ENCODE assay signal across 12 cellular contexts in genomic region chr17:17713839-17714238, GRCh38. TPM values are rescaled to one million over a fixed set of nuclear protein-coding genes. Genes with fewer than 3 reads are reported as not detected.
DNase-seq lines count a peak whose midpoint lies in the region; ATAC-seq, FAIRE-seq and TF ChIP-seq lines count a peak whose summit lies in the region.
"Had no signal": no experiment of that assay in that cellular context is flagged by ENCODE, and none has a peak within 500 bp of the region (broad histone marks: within the 10 kb centered on the region; RNA-seq: fewer than 3 reads in every experiment).

No MANE protein-coding gene starts in this region.

- intact Hi-C loops in GM12878 (cut with micrococcal nuclease; ENCODE audit: unreplicated experiment), result no loop called here

- H2AFZ ChIP-seq in GM12878 (ENCODE audit: control insufficient read depth, low read depth, low read length), result no peak overlapping the region

- H3K9ac ChIP-seq in GM12878 (ENCODE audit: control insufficient read depth, insufficient read depth, low read length) (peak overlapping the region; percentile 44; the same call in 1 of the 2 replicates), skeletal muscle satellite cell (ENCODE audit: low read depth, low read length) (peak overlapping the region; percentile 61)

- H3K27me3 ChIP-seq in GM12878 (replicated peaks in 1 of 2; ENCODE audit: control insufficient read depth in 2 of 2, insufficient read depth in 2 of 2, low read length in 1 of 2) (no peaks in the 10 kb centered on the region), skeletal muscle satellite cell (ENCODE audit: control insufficient read depth, insufficient read depth, low read length) (no peaks in the 10 kb centered on the region)
- H3K27me3 ChIP-seq: right lobe of liver had no signal

- RAD21 ChIA-PET in GM12878 (lab: Charles Lee; ENCODE audit: unreplicated experiment), result interaction anchor here (1.2 kb wide), 1 partner anchor 23 kb away, joined by 3 read pairs; no protein-coding TSS in a partner anchor

- peaks cover 23% of the 10 kb centered on the region for H3K79me2 ChIP-seq in GM12878 (ENCODE audit: control insufficient read depth, insufficient read depth, low read length)

- DNase-seq in G401 (ENCODE audit: low spot score), result peak; percentile 70
- no peak for DNase-seq in GM12878 (ENCODE audit: low read depth, low spot score)
- peak; percentile 78 for DNase-seq in hepatic stellate cell (ENCODE audit: low spot score)
- no peak for DNase-seq in medulla oblongata (ENCODE audit: extremely low spot score)
- DNase-seq in NCI-H146 (lab: John Stamatoyannopoulos, UW), result no peak
- DNase-seq in NCI-H748 treated with DMSO at 0.1 percent for 48 hours (lab: John Stamatoyannopoulos, UW), result no peak
- DNase-seq in activated CD8-positive, alpha-beta memory T cell treated with anti-CD3 and anti-CD28 coated beads, Interleukin-2, amount 50 U/mL, for 48 hours, result no peak
- DNase-seq: activated B cell treated with CpG ODN at 0.5 μM for 24 hours, NCI-H1694 treated with DMSO at 0.1 percent for 48 hours had no signal

- H3K4me1 ChIP-seq in GM12878 (ENCODE audit: control insufficient read depth, insufficient read depth, low read length), result peaks cover 40% of the 10 kb centered on the region
- peaks cover 50% of the 10 kb centered on the region for H3K4me1 ChIP-seq in skeletal muscle satellite cell (ENCODE audit: control insufficient read depth, insufficient read depth, low read length)

- CTCF ChIA-PET in GM12878 (lab: Yijun Ruan, JAX), result interaction anchor here (0.5 to 1.7 kb wide), 4 partner anchors 8 to 170 kb away, joined by 3 to 4 read pairs (median 3); no protein-coding TSS in a partner anchor

- no peak for TF ChIP-seq RAD21 in GM12878 (IDR thresholded peaks at IDR 0.05; ENCODE audit: insufficient read depth, low read depth, low read length)

- in situ Hi-C loops in G401 (cut with HindIII; ENCODE audit: low sequenced_read_pairs), result no loop called here
- in situ Hi-C loops in GM12878 (cut with MboI), result no loop called here

- no peak for TF ChIP-seq EP300 in GM12878 (IDR thresholded peaks at IDR 0.05; ENCODE audit: borderline replicate concordance in 1 of 2, control insufficient read depth in 1 of 2, low read depth in 2 of 2, low read length in 2 of 2)

- no peaks in the 10 kb centered on the region; the same call in 1 of the 2 replicates for H4K20me1 ChIP-seq in GM12878 (ENCODE audit: control insufficient read depth, insufficient read depth)

- peak; percentile 33 for ATAC-seq in GM12878

- H3K4me2 ChIP-seq in GM12878 (ENCODE audit: control insufficient read depth, insufficient read depth) (0 out of 2 replicates have a peak overlapping the region, but pooled peaks have one; percentile 19), skeletal muscle satellite cell (ENCODE audit: low read length) (peak overlapping the region; percentile 80)

- WGBS in GM12878 (ENCODE audit: insufficient coverage, insufficient replicate concordance, low lambda C conversion rate, missing lambda C conversion rate), result 47% methylated on average over 7 of the region's 7 CpGs

- TF ChIP-seq POLR2A in GM12878 (IDR thresholded peaks at IDR 0.05; ENCODE audit: low read depth, low read length), result 0 out of 2 replicates have a peak, but pooled peaks have one; percentile 10

- H3K27ac ChIP-seq in GM12878 (ENCODE audit: control insufficient read depth, insufficient read depth), result peak overlapping the region; percentile 48; the same call in 1 of the 2 replicates
- H3K27ac ChIP-seq: right lobe of liver had no signal

- H3K9me3 ChIP-seq in GM12878 (replicated peaks; ENCODE audit: control insufficient read depth, insufficient read depth, low read length), result no peaks in the 10 kb centered on the region
- no peaks in the 10 kb centered on the region for H3K9me3 ChIP-seq in skeletal muscle satellite cell (replicated peaks; ENCODE audit: low read length)
- H3K9me3 ChIP-seq: right lobe of liver had no signal

- H3K36me3 ChIP-seq in GM12878 (ENCODE audit: control insufficient read depth in 2 of 2, insufficient read depth in 2 of 2, low read length in 1 of 2) (peaks cover 0 to 3% of the 10 kb centered on the region in 2 experiments; a peak in 3 of 4 replicates), skeletal muscle satellite cell (ENCODE audit: insufficient read depth, low read length) (no peaks in the 10 kb centered on the region)
- H3K36me3 ChIP-seq: right lobe of liver had no signal

- no TSS peak for BruUV-seq in GM12878 (replicated peaks; lab: Mats Ljungman, UMichigan)

- H3K4me3 ChIP-seq in GM12878, result no peak overlapping the region
- H3K4me3 ChIP-seq in skeletal muscle satellite cell (ENCODE audit: low read length), result peak overlapping the region; percentile 22
- H3K4me3 ChIP-seq: right lobe of liver had no signal

- POLR2A ChIA-PET in GM12878 (lab: Charles Lee), result interaction anchor here (0.5 to 1.2 kb wide), 3 partner anchors 10 to 150 kb away, joined by 3 to 5 read pairs (median 5); no protein-coding TSS in a partner anchor

- no peak for FAIRE-seq in GM12878 (lab: Jason Lieb, UNC)
- FAIRE-seq: urothelium cell line had no signal

- SMC1A ChIA-PET in GM12878 (lab: Charles Lee; ENCODE audit: uncharacterized antibody, unreplicated experiment), result interaction anchor here (0.8 to 1.6 kb wide), 2 partner anchors 19 to 24 kb away, joined by 3 read pairs; no protein-coding TSS in a partner anchor

- no peak for TF ChIP-seq CTCF in GM12878 (IDR thresholded peaks at IDR 0.05 in 2 of 3, conservative IDR thresholded peaks at IDR 0.05 in 1 of 3; ENCODE audit: control insufficient read depth in 2 of 3, extremely low read depth in 1 of 3, insufficient read depth in 1 of 3, low read depth in 3 of 3, low read length in 3 of 3)

TF ChIP-seq in GM12878, 131 proteins besides CTCF, POLR2A, EP300 and RAD21:
- TF ChIP-seq SRF (IDR thresholded peaks at IDR 0.05; ENCODE audit: low read depth in 2 of 2, low read length in 2 of 2) (peak; percentile 37 to 81; a peak in 3 of 4 replicates), HDGF (IDR thresholded peaks at IDR 0.05) (0 out of 2 replicates have a peak, but pooled peaks have one; percentile 13), RUNX3 (IDR thresholded peaks at IDR 0.05; ENCODE audit: low read length) (peak; percentile 13; the same call in 1 of the 2 replicates), WRNIP1 (IDR thresholded peaks at IDR 0.05; ENCODE audit: borderline replicate concordance, low read depth, low read length) (no peak), NR2C2 (IDR thresholded peaks at IDR 0.05; ENCODE audit: borderline replicate concordance, control insufficient read depth, insufficient read length, low read depth) (no peak), PAX5 (IDR thresholded peaks at IDR 0.05; ENCODE audit: borderline replicate concordance, low read depth, low read length) (peak; percentile 43; the same call in 1 of the 2 replicates), LARP7 (IDR thresholded peaks at IDR 0.05) (no peak)

RNA-seq across cellular contexts. Expression of gene RAI1, which starts 32.6 kb away (rescaled TPM):
- 12.0 and 13.8 TPM in 2 replicates for total RNA-seq in G401 (2014; rRNA removed; shearing (Covaris generic))
- total RNA-seq in GM12878 (2013; cell fraction: nucleolus; rRNA removed), result 66.1 and 73.4 TPM in 2 replicates
- 7.2 and 7.4 TPM in 2 replicates for total RNA-seq in GM12878 (2014; rRNA removed)
- 7.9 and 8.7 TPM in 2 replicates for total RNA-seq in GM12878 (2014; rRNA removed; fragmentation: Illumina TruSeq; extraction: Trizol)
- 35.4 and 37.7 TPM in 2 replicates for total RNA-seq in GM12878 (2021)
- 3.1 TPM for polyA plus RNA-seq in GM12878 (2011; ENCODE audit: low read depth)
- polyA plus RNA-seq in GM12878 (2011; rRNA removed), result 4.0 and 5.4 TPM in 2 replicates
- polyA plus RNA-seq in GM12878 (2011; cell fraction: cytosol; rRNA removed), result 5.7 and 7.6 TPM in 2 replicates
- 20.2 and 25.6 TPM in 2 replicates for polyA plus RNA-seq in GM12878 (2011; cell fraction: nucleus; rRNA removed)
- polyA plus RNA-seq in GM12878 (2012), result 8.0 and 8.1 TPM in 2 replicates
- polyA plus RNA-seq in GM12878 (2014; fragmentation: Illumina TruSeq; extraction: Trizol), result 2.5 and 5.9 TPM in 2 replicates
- under 1 TPM; 0.66 to 0.74 TPM for polyA plus RNA-seq in GM12878 (2014; fragmentation: Nextera tagmentation; extraction: Ambion mirVana)
- polyA plus RNA-seq in GM12878 (2014; rRNA removed), result 19.2 and 25.5 TPM in 2 replicates
- 1 to 10 TPM; 3.1 to 6.0 TPM for polyA plus RNA-seq in GM12878 (2016; fragmentation: Nextera tagmentation; extraction: Ambion mirVana)
- 8.1 and 11.7 TPM in 2 replicates for polyA minus RNA-seq in GM12878 (2011; rRNA and poly(A)+ RNA removed)
- polyA minus RNA-seq in GM12878 (2011; cell fraction: cytosol; rRNA and poly(A)+ RNA removed), result 8.3 and 9.1 TPM in 2 replicates
- polyA minus RNA-seq in GM12878 (2011; cell fraction: nucleus; rRNA and poly(A)+ RNA removed), result 10.0 and 21.0 TPM in 2 replicates
- total RNA-seq in skeletal muscle satellite cell (2012; rRNA removed), result 7.4 and 8.1 TPM in 2 replicates

Comparison
In these comparisons a context has a peak if more than half of its experiments do, and no peak if none do; other contexts are left out.
1. DNase-seq: peak in G401 (single experiment) and hepatic stellate cell (single experiment); none in GM12878 (single experiment), medulla oblongata (single experiment), NCI-H146 (single experiment), NCI-H748 treated with DMSO at 0.1 percent for 48 hours (single experiment) and activated CD8-positive, alpha-beta memory T cell treated with anti-CD3 and anti-CD28 coated beads, Interleukin-2, amount 50 U/mL, for 48 hours (single experiment).